Comparison of ENCODE assay signal across 8 cellular contexts in genomic region chr7:74269757-74270277, GRCh38. TPM values are rescaled to one million over a fixed set of nuclear protein-coding genes. Genes with fewer than 3 reads are reported as not detected.
A peak's percentile ranks its signal among the peaks of the same experiment; 100 is the strongest.
DNase-seq lines count a peak whose midpoint lies in the region; ATAC-seq and TF ChIP-seq lines count a peak whose summit lies in the region.

No MANE protein-coding gene starts in this region.

- no peaks in the 10 kb centered on the region for H3K27me3 ChIP-seq in MG63
- H3K27me3 ChIP-seq in right cardiac atrium (ENCODE audit: control insufficient read depth, insufficient read depth) = no peaks in the 10 kb centered on the region
- H3K27me3 ChIP-seq in prostate gland (replicated peaks; ENCODE audit: insufficient read depth) = no peaks in the 10 kb centered on the region

- POLR2A ChIA-PET in AG04449 (lab: Yijun Ruan, JAX) = interaction anchor here (0.6 kb wide), 1 partner anchor 11 kb away, joined by 3 read pairs; no protein-coding TSS in a partner anchor

- no peak for TF ChIP-seq POLR2A in prostate gland (IDR thresholded peaks at IDR 0.05)

- peak; percentile 34 for ATAC-seq in GM18873 (IDR thresholded peaks at IDR 0.05; ENCODE audit: low FRiP score, unreplicated experiment)
- peak; percentile 66 for ATAC-seq in SK-N-SH treated with all-trans-retinoic acid at 6 μM for 48 hours
- peak; percentile 60 to 64 for ATAC-seq in right cardiac atrium
- no peak for ATAC-seq in GM19455 (IDR thresholded peaks at IDR 0.05; ENCODE audit: unreplicated experiment)

- 1% methylated on average over 17 of the region's 17 CpGs for WGBS in right cardiac atrium
- WGBS in prostate gland = 2% methylated on average over 17 of the region's 17 CpGs

- CTCF ChIA-PET in AG04449 (lab: Yijun Ruan, JAX) = interaction anchor here (0.6 to 1.2 kb wide), 2 partner anchors 15 to 18 kb away, joined by 3 to 4 read pairs; no protein-coding TSS in a partner anchor

- DNase-seq in AG04449 (ENCODE audit: low read depth, low spot score) (no peak), MG63 (peak; percentile 70), amygdala (lab: John Stamatoyannopoulos, UW) (peak in 35 of 56 donors; percentile 12 to 68 (median 36)), right cardiac atrium (peak; percentile 59 to 74 (median 73)), prostate gland (ENCODE audit: low spot score) (no peak)

- H3K9me3 ChIP-seq in MG63 = no peaks in the 10 kb centered on the region
- no peaks in the 10 kb centered on the region for H3K9me3 ChIP-seq in right cardiac atrium (ENCODE audit: control insufficient read depth, low read length)
- H3K9me3 ChIP-seq in prostate gland = no peaks in the 10 kb centered on the region

- H3K27ac ChIP-seq in right cardiac atrium (ENCODE audit: low read length) (no peak overlapping the region), prostate gland (no peak overlapping the region)

- H3K4me3 ChIP-seq in AG04449 (ENCODE audit: low read depth, low read length) = peak overlapping the region; percentile 48
- peak overlapping the region; percentile 32 for H3K4me3 ChIP-seq in MG63
- H3K4me3 ChIP-seq in right cardiac atrium (ENCODE audit: low read length) = peak overlapping the region; percentile 98
- peak overlapping the region; percentile 42 to 46 for H3K4me3 ChIP-seq in prostate gland

- H3K4me1 ChIP-seq in right cardiac atrium (ENCODE audit: control insufficient read depth, insufficient read depth, low read length) (no peaks in the 10 kb centered on the region), prostate gland (replicated peaks) (no peaks in the 10 kb centered on the region)

- H3K36me3 ChIP-seq in MG63 = no peaks in the 10 kb centered on the region
- H3K36me3 ChIP-seq in prostate gland = no peaks in the 10 kb centered on the region

- intact Hi-C loops in right cardiac atrium (cut with DNase I) (no loop called here), prostate gland (cut with DNase I) (loop anchor here (2.0 kb wide), 1 partner anchor 19 kb away; the partner anchor contains the start of gene CLIP2)

- TF ChIP-seq CTCF in AG04449 (IDR thresholded peaks at IDR 0.05; ENCODE audit: insufficient read depth, low read length, missing control alignments) (no peak), prostate gland (IDR thresholded peaks at IDR 0.05) (no peak)

TF ChIP-seq in SK-N-SH treated with all-trans-retinoic acid at 6 μM for 48 hours, 23 proteins besides CTCF, POLR2A, EP300 and RAD21:
- TF ChIP-seq TSHZ2 (CRISPR knock-in tag; IDR thresholded peaks at IDR 0.05) (no peak), OSR1 (CRISPR knock-in tag; IDR thresholded peaks at IDR 0.05) (no peak), POU6F1 (CRISPR knock-in tag; IDR thresholded peaks at IDR 0.05; ENCODE audit: borderline replicate concordance, low read depth) (no peak), TOX (CRISPR knock-in tag; IDR thresholded peaks at IDR 0.05; ENCODE audit: borderline replicate concordance) (no peak), PATZ1 (CRISPR knock-in tag; IDR thresholded peaks at IDR 0.05; ENCODE audit: borderline replicate concordance) (no peak), CREB5 (CRISPR knock-in tag; IDR thresholded peaks at IDR 0.05; ENCODE audit: low read depth) (no peak), GLIS3 (CRISPR knock-in tag; IDR thresholded peaks at IDR 0.05) (no peak), ZNF565 (CRISPR knock-in tag; conservative IDR thresholded peaks at IDR 0.05; ENCODE audit: low read depth) (no peak), PPARA (CRISPR knock-in tag; IDR thresholded peaks at IDR 0.05; ENCODE audit: borderline replicate concordance) (no peak), ARNTL (CRISPR knock-in tag; IDR thresholded peaks at IDR 0.05; ENCODE audit: borderline replicate concordance, low read depth) (no peak), TCF4 (CRISPR knock-in tag; IDR thresholded peaks at IDR 0.05; ENCODE audit: borderline replicate concordance) (no peak), CSDC2 (CRISPR knock-in tag; IDR thresholded peaks at IDR 0.05) (no peak), BACH2 (CRISPR knock-in tag; IDR thresholded peaks at IDR 0.05; ENCODE audit: borderline replicate concordance) (no peak), RARB (CRISPR knock-in tag; IDR thresholded peaks at IDR 0.05) (no peak)
TF ChIP-seq in SK-N-SH treated with all-trans-retinoic acid at 6 μM for 48 hours: peak in this region for 0.

RNA-seq across cellular contexts. Expression of gene RFC2, which starts 15.6 kb away (rescaled TPM):
- total RNA-seq in MG63 (2014; rRNA removed; shearing (Covaris generic); ENCODE audit: low replicate concordance) = 17.3 and 27.4 TPM in 2 replicates
- 10 to 100 TPM in 1 of 4 donors, 1 to 10 TPM in 3; 8.9 to 11.5 (median 9.1) TPM for total RNA-seq in right cardiac atrium
- 9.4 TPM for polyA plus RNA-seq in right cardiac atrium
- 10 to 100 TPM; 15.6 to 21.9 TPM for total RNA-seq in prostate gland

RNA-seq across cellular contexts. Expression of gene CLIP2, which starts 19.4 kb away (rescaled TPM):
- 6.3 and 6.9 TPM in 2 replicates for total RNA-seq in MG63 (2014; rRNA removed; shearing (Covaris generic); ENCODE audit: low replicate concordance)
- total RNA-seq in right cardiac atrium = 1 to 10 TPM; 7.2 to 9.4 (median 8.9) TPM
- polyA plus RNA-seq in right cardiac atrium = 6.3 TPM
- total RNA-seq in prostate gland = 10 to 100 TPM; 18.6 to 24.1 TPM

Comparison
In these comparisons a context has a peak if more than half of its experiments do, and no peak if none do; other contexts are left out.
1. DNase-seq: peak in MG63 (single experiment), amygdala (35 of 56) and right cardiac atrium (3 of 3); none in AG04449 (single experiment) and prostate gland (single experiment).
2. H3K4me3 ChIP-seq: peak in every context shown above with its lines; median percentile 98 in right cardiac atrium; 48 in AG04449; 44 in prostate gland; 32 in MG63.